Comparison of ENCODE assay signal across 1 cellular context in the genomic region with DNA sequence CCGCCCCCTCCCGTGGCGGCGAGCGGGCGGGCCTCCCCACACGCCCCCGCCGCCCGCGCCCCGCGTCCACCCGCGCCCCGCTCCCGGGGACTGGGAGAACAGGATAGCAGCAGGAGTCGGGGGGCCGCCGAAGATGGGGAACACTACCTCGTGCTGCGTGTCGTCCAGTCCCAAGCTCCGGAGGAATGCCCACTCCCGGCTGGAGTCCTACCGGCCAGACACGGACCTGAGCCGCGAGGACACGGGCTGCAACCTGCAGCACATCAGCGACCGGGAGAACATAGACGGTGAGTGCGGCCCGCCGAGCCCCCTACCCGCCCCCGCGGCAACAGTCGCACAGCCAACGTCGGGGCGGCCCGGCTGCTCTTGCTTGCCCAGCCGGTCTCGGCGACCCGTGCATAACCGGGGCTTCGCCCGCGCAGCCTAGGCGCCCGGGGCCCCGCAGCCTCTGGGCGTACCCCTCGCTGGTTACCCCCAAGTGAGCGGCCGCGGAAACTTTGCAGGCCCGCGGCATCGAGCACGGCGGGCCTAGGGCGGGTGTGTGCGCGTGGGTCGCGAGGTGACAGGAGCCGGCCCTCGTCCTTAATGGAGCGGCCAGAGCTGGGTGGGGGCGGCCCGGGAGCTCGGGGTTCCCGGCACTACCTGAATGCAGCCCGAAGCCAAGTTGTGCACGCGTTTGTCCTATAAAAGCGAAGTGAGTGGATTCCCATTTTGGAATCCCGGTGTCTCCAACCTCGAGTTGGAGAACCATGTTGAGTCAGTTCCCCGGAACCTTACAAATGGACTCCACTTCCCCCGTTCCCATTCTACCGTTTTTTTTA.
TF ChIP-seq lines count a peak whose summit lies in the region.

No MANE protein-coding gene starts in this region.

TF ChIP-seq in K562, 482 proteins besides CTCF, POLR2A, EP300 and RAD21 (continued from another document and continues in another):
- TF ChIP-seq IRF9 (tag; IDR thresholded peaks at IDR 0.05) (no peak), CC2D1A (IDR thresholded peaks at IDR 0.05) (no peak), ZNF766 (CRISPR knock-in tag; conservative IDR thresholded peaks at IDR 0.05) (no peak), NFIX (CRISPR knock-in tag; IDR thresholded peaks at IDR 0.05; ENCODE audit: low read depth) (no peak), NR3C1 (CRISPR knock-in tag; IDR thresholded peaks at IDR 0.05) (peak; percentile 66; the same call in 1 of the 2 replicates), TAF1 (IDR thresholded peaks at IDR 0.05; ENCODE audit: control insufficient read depth, extremely low read depth, insufficient read depth, low read length, severe bottlenecking) (peak; percentile 35), ARID4B (CRISPR knock-in tag; IDR thresholded peaks at IDR 0.05) (peak; percentile 58), GABPB1 (CRISPR knock-in tag; IDR thresholded peaks at IDR 0.05) (0 out of 2 replicates have a peak, but pooled peaks have one; percentile 26), CHD1 (IDR thresholded peaks at IDR 0.05; ENCODE audit: low read length) (peak; percentile 91), CBX2 (IDR thresholded peaks at IDR 0.05; ENCODE audit: insufficient read depth, low read length, poor library complexity, severe bottlenecking) (no peak), ZNF740 (CRISPR knock-in tag; IDR thresholded peaks at IDR 0.05) (0 out of 2 replicates have a peak, but pooled peaks have one; percentile 0), ZNF740 (tag; IDR thresholded peaks at IDR 0.05) (no peak), L3MBTL2 (IDR thresholded peaks at IDR 0.05) (peak; percentile 42; the same call in 1 of the 2 replicates), YY1 (IDR thresholded peaks at IDR 0.05; ENCODE audit: borderline replicate concordance in 1 of 3, control insufficient read depth in 1 of 3, extremely low read depth in 1 of 3, insufficient read depth in 3 of 3, insufficient read length in 1 of 3, insufficient replicate concordance in 2 of 3, low read depth in 1 of 3, low read length in 2 of 3) (peak in 1 of 3 experiments; percentile 10), POLR2AphosphoS5 (IDR thresholded peaks at IDR 0.05; ENCODE audit: control insufficient read depth, insufficient read depth, low read depth, low read length) (no peak), NCOA2 (IDR thresholded peaks at IDR 0.05; ENCODE audit: partially characterized antibody in 2 of 2) (no peak), KAT7 (CRISPR knock-in tag; IDR thresholded peaks at IDR 0.05; ENCODE audit: borderline replicate concordance) (peak; percentile 88; the same call in 1 of the 2 replicates), NCOA4 (IDR thresholded peaks at IDR 0.05; ENCODE audit: partially characterized antibody) (no peak), HDAC1 (IDR thresholded peaks at IDR 0.05) (peak in 1 of 2 experiments; percentile 60; a peak in 2 of 4 replicates), ZBTB1 (CRISPR knock-in tag; IDR thresholded peaks at IDR 0.05; ENCODE audit: borderline replicate concordance, low read depth) (0 out of 2 replicates have a peak, but pooled peaks have one; percentile 53), RBBP5 (IDR thresholded peaks at IDR 0.05; ENCODE audit: borderline replicate concordance, insufficient read depth, low read length, poor library complexity, severe bottlenecking) (peak; percentile 84), E2F6 (IDR thresholded peaks at IDR 0.05; ENCODE audit: borderline replicate concordance in 1 of 2, extremely low read depth in 1 of 2, insufficient read depth in 1 of 2, insufficient read length in 1 of 2, low read depth in 1 of 2, low read length in 1 of 2, poor library complexity in 1 of 2, severe bottlenecking in 1 of 2) (peak; percentile 15 to 58), NCOA6 (IDR thresholded peaks at IDR 0.05) (peak; percentile 30; the same call in 1 of the 2 replicates), HNRNPH1 (optimal IDR thresholded peaks at IDR 0.05; ENCODE audit: low read depth, low read length) (no peak)
- TF ChIP-seq, protein P1, sequence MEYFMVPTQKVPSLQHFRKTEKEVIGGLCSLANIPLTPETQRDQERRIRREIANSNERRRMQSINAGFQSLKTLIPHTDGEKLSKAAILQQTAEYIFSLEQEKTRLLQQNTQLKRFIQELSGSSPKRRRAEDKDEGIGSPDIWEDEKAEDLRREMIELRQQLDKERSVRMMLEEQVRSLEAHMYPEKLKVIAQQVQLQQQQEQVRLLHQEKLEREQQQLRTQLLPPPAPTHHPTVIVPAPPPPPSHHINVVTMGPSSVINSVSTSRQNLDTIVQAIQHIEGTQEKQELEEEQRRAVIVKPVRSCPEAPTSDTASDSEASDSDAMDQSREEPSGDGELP (CRISPR knock-in tag; IDR thresholded peaks at IDR 0.05; ENCODE audit: borderline replicate concordance) = peak; percentile 54
- TF ChIP-seq, protein P2, sequence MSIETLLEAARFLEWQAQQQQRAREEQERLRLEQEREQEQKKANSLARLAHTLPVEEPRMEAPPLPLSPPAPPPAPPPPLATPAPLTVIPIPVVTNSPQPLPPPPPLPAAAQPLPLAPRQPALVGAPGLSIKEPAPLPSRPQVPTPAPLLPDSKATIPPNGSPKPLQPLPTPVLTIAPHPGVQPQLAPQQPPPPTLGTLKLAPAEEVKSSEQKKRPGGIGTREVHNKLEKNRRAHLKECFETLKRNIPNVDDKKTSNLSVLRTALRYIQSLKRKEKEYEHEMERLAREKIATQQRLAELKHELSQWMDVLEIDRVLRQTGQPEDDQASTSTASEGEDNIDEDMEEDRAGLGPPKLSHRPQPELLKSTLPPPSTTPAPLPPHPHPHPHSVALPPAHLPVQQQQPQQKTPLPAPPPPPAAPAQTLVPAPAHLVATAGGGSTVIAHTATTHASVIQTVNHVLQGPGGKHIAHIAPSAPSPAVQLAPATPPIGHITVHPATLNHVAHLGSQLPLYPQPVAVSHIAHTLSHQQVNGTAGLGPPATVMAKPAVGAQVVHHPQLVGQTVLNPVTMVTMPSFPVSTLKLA (conservative IDR thresholded peaks at IDR 0.05) = peak; percentile 29 to 66; a peak in 1 of 4 replicates
- TF ChIP-seq, protein P3, sequence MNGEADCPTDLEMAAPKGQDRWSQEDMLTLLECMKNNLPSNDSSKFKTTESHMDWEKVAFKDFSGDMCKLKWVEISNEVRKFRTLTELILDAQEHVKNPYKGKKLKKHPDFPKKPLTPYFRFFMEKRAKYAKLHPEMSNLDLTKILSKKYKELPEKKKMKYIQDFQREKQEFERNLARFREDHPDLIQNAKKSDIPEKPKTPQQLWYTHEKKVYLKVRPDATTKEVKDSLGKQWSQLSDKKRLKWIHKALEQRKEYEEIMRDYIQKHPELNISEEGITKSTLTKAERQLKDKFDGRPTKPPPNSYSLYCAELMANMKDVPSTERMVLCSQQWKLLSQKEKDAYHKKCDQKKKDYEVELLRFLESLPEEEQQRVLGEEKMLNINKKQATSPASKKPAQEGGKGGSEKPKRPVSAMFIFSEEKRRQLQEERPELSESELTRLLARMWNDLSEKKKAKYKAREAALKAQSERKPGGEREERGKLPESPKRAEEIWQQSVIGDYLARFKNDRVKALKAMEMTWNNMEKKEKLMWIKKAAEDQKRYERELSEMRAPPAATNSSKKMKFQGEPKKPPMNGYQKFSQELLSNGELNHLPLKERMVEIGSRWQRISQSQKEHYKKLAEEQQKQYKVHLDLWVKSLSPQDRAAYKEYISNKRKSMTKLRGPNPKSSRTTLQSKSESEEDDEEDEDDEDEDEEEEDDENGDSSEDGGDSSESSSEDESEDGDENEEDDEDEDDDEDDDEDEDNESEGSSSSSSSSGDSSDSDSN (IDR thresholded peaks at IDR 0.05; ENCODE audit: borderline replicate concordance in 1 of 2, low read depth in 2 of 2, low read length in 2 of 2) = peak; percentile 55 to 71; a peak in 3 of 4 replicates
- TF ChIP-seq, protein P4, sequence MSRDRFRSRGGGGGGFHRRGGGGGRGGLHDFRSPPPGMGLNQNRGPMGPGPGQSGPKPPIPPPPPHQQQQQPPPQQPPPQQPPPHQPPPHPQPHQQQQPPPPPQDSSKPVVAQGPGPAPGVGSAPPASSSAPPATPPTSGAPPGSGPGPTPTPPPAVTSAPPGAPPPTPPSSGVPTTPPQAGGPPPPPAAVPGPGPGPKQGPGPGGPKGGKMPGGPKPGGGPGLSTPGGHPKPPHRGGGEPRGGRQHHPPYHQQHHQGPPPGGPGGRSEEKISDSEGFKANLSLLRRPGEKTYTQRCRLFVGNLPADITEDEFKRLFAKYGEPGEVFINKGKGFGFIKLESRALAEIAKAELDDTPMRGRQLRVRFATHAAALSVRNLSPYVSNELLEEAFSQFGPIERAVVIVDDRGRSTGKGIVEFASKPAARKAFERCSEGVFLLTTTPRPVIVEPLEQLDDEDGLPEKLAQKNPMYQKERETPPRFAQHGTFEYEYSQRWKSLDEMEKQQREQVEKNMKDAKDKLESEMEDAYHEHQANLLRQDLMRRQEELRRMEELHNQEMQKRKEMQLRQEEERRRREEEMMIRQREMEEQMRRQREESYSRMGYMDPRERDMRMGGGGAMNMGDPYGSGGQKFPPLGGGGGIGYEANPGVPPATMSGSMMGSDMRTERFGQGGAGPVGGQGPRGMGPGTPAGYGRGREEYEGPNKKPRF (IDR thresholded peaks at IDR 0.05; ENCODE audit: low read depth, low read length) = no peak
- TF ChIP-seq, protein P5, sequence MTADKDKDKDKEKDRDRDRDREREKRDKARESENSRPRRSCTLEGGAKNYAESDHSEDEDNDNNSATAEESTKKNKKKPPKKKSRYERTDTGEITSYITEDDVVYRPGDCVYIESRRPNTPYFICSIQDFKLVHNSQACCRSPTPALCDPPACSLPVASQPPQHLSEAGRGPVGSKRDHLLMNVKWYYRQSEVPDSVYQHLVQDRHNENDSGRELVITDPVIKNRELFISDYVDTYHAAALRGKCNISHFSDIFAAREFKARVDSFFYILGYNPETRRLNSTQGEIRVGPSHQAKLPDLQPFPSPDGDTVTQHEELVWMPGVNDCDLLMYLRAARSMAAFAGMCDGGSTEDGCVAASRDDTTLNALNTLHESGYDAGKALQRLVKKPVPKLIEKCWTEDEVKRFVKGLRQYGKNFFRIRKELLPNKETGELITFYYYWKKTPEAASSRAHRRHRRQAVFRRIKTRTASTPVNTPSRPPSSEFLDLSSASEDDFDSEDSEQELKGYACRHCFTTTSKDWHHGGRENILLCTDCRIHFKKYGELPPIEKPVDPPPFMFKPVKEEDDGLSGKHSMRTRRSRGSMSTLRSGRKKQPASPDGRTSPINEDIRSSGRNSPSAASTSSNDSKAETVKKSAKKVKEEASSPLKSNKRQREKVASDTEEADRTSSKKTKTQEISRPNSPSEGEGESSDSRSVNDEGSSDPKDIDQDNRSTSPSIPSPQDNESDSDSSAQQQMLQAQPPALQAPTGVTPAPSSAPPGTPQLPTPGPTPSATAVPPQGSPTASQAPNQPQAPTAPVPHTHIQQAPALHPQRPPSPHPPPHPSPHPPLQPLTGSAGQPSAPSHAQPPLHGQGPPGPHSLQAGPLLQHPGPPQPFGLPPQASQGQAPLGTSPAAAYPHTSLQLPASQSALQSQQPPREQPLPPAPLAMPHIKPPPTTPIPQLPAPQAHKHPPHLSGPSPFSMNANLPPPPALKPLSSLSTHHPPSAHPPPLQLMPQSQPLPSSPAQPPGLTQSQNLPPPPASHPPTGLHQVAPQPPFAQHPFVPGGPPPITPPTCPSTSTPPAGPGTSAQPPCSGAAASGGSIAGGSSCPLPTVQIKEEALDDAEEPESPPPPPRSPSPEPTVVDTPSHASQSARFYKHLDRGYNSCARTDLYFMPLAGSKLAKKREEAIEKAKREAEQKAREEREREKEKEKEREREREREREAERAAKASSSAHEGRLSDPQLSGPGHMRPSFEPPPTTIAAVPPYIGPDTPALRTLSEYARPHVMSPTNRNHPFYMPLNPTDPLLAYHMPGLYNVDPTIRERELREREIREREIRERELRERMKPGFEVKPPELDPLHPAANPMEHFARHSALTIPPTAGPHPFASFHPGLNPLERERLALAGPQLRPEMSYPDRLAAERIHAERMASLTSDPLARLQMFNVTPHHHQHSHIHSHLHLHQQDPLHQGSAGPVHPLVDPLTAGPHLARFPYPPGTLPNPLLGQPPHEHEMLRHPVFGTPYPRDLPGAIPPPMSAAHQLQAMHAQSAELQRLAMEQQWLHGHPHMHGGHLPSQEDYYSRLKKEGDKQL (CRISPR knock-in tag; IDR thresholded peaks at IDR 0.05; ENCODE audit: borderline replicate concordance) = peak; percentile 80; the same call in 1 of the 2 replicates
